In the genomic region with DNA sequence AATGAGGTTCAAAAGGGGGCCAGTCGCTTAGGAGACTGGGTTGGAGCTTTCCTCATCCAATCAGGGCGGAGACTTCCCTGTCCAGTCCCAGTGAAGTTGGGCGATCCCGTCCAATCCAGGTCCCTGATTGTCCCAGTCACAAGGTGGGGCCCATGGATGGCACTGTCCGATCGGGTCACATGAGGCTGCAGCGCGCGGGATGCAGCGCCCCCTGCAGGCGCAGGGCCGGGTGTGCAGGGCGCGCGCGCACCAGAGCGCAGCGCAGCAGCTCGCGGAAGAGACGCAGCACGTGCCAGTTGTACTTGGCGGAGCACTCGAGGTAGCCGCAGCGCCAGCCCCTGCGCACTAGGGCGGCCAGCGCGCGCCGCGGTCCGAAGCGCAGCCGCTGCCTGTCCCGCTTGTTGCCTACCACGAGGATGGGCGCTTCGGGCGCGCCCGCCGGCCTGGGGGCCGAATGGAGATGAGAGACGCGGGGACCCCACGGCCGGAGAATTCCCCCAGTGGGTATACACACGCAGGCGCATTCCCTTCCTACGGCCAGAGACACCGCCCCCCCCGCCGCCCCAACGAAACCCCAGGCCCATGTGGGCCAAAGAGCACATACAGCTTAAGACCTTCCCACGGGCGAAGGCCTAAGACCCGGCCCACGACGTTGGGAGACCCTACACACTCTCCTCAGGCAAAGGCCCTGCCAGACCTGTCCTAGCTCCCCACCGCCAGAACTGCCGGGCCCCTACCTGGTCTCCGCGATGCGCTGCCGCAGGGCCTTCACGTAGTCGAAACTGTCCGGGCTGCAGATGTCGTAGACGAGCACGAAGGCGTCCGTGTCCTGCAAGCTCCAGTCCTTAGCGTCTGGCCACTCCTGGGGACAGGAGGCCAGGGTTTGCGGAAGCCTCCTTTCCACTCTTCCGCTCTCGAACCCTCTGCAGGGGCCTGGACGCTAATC, we compare ENCODE assay signal across 8 cellular contexts. TPM values are rescaled to one million over a fixed set of nuclear protein-coding genes. Genes with fewer than 3 reads are reported as not detected.
DNase-seq lines count a peak whose midpoint lies in the region; ATAC-seq, FAIRE-seq and TF ChIP-seq lines count a peak whose summit lies in the region.

No MANE protein-coding gene starts in this region.

- ATAC-seq in WTC11 = peak; percentile 73

- CTCF ChIA-PET in WTC11 (lab: Charles Lee) = interaction anchor here (0.5 to 3.3 kb wide), 33 partner anchors 8 to 437 kb away, joined by 3 to 52 read pairs (median 4); partner anchors contain the start of genes AP1B1, EWSR1 and RHBDD3

- H3K27ac Mint-ChIP-seq in WTC11 = no peak overlapping the region
- no peak overlapping the region for H3K27ac Mint-ChIP-seq in progenitor cell of endocrine pancreas

- H3K4me1 Mint-ChIP-seq in WTC11 (peaks cover 17% of the 10 kb centered on the region), progenitor cell of endocrine pancreas (ENCODE audit: low read depth) (peaks cover 2% of the 10 kb centered on the region)

- peak; percentile 79 for DNase-seq in WTC11 (ENCODE audit: low spot score)
- peak; percentile 61 to 67 for DNase-seq in frontal cortex (ENCODE audit: low spot score in 2 of 2)
- no peak for DNase-seq in progenitor cell of endocrine pancreas (ENCODE audit: low spot score, unreplicated experiment)
- DNase-seq in ACHN = no peak
- DNase-seq in GM19240 (ENCODE audit: insufficient read length, low spot score) = no peak
- no peak for DNase-seq in NCI-H1694 treated with DMSO at 0.1 percent for 48 hours (lab: John Stamatoyannopoulos, UW)
- no peak for DNase-seq in cerebellar nuclear complex (lab: John Stamatoyannopoulos, UW)

- H3K4me3 Mint-ChIP-seq in WTC11 = peak overlapping the region; percentile 24; the same call in 1 of the 2 replicates
- H3K4me3 Mint-ChIP-seq in progenitor cell of endocrine pancreas (ENCODE audit: low read depth) = no peak overlapping the region

- H3K27me3 Mint-ChIP-seq in WTC11 (ENCODE audit: low read depth) (peaks cover 55% of the 10 kb centered on the region), progenitor cell of endocrine pancreas (peaks cover 45% of the 10 kb centered on the region)

- H3K9me3 Mint-ChIP-seq in WTC11 = peaks cover 3% of the 10 kb centered on the region; the same call in 1 of the 2 replicates
- no peaks in the 10 kb centered on the region for H3K9me3 Mint-ChIP-seq in progenitor cell of endocrine pancreas (ENCODE audit: low read depth)

- in situ Hi-C loops in ACHN (cut with HindIII; ENCODE audit: low pct_ligation_motif_present, low pct_unique_long_range_greater_than_20kb, low sequenced_read_pairs) = no loop called here

- H3K36me3 Mint-ChIP-seq in WTC11 (peaks cover 6% of the 10 kb centered on the region; the same call in 1 of the 2 replicates), progenitor cell of endocrine pancreas (ENCODE audit: insufficient read depth) (no peaks in the 10 kb centered on the region)

- TF ChIP-seq CTCF in GM12872 (IDR thresholded peaks at IDR 0.05; ENCODE audit: insufficient read depth, low read depth, low read length) (peak; percentile 77), WTC11 (IDR thresholded peaks at IDR 0.05) (peak; percentile 99), progenitor cell of endocrine pancreas (IDR thresholded peaks at IDR 0.05; ENCODE audit: unreplicated experiment) (peak; percentile 56)

- no peak for FAIRE-seq in frontal cortex (lab: Jason Lieb, UNC)

- POLR2A ChIA-PET in WTC11 (lab: Charles Lee) = no interaction called here

TF ChIP-seq in WTC11, 78 proteins besides CTCF, POLR2A, EP300 and RAD21 (continues in another document):
- TF ChIP-seq TEAD4 (CRISPR knock-in tag; IDR thresholded peaks at IDR 0.05) (peak; percentile 94), ZNF232 (CRISPR knock-in tag; IDR thresholded peaks at IDR 0.05) (peak; percentile 99), FOXJ3 (CRISPR knock-in tag; IDR thresholded peaks at IDR 0.05; ENCODE audit: borderline replicate concordance) (no peak), KAT7 (CRISPR knock-in tag; IDR thresholded peaks at IDR 0.05; ENCODE audit: borderline replicate concordance) (peak; percentile 80; the same call in 1 of the 2 replicates)
- TF ChIP-seq, protein P1, sequence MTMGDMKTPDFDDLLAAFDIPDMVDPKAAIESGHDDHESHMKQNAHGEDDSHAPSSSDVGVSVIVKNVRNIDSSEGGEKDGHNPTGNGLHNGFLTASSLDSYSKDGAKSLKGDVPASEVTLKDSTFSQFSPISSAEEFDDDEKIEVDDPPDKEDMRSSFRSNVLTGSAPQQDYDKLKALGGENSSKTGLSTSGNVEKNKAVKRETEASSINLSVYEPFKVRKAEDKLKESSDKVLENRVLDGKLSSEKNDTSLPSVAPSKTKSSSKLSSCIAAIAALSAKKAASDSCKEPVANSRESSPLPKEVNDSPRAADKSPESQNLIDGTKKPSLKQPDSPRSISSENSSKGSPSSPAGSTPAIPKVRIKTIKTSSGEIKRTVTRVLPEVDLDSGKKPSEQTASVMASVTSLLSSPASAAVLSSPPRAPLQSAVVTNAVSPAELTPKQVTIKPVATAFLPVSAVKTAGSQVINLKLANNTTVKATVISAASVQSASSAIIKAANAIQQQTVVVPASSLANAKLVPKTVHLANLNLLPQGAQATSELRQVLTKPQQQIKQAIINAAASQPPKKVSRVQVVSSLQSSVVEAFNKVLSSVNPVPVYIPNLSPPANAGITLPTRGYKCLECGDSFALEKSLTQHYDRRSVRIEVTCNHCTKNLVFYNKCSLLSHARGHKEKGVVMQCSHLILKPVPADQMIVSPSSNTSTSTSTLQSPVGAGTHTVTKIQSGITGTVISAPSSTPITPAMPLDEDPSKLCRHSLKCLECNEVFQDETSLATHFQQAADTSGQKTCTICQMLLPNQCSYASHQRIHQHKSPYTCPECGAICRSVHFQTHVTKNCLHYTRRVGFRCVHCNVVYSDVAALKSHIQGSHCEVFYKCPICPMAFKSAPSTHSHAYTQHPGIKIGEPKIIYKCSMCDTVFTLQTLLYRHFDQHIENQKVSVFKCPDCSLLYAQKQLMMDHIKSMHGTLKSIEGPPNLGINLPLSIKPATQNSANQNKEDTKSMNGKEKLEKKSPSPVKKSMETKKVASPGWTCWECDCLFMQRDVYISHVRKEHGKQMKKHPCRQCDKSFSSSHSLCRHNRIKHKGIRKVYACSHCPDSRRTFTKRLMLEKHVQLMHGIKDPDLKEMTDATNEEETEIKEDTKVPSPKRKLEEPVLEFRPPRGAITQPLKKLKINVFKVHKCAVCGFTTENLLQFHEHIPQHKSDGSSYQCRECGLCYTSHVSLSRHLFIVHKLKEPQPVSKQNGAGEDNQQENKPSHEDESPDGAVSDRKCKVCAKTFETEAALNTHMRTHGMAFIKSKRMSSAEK (CRISPR knock-in tag; IDR thresholded peaks at IDR 0.05; ENCODE audit: borderline replicate concordance) = peak; percentile 54; the same call in 1 of the 2 replicates
- TF ChIP-seq, protein P2, sequence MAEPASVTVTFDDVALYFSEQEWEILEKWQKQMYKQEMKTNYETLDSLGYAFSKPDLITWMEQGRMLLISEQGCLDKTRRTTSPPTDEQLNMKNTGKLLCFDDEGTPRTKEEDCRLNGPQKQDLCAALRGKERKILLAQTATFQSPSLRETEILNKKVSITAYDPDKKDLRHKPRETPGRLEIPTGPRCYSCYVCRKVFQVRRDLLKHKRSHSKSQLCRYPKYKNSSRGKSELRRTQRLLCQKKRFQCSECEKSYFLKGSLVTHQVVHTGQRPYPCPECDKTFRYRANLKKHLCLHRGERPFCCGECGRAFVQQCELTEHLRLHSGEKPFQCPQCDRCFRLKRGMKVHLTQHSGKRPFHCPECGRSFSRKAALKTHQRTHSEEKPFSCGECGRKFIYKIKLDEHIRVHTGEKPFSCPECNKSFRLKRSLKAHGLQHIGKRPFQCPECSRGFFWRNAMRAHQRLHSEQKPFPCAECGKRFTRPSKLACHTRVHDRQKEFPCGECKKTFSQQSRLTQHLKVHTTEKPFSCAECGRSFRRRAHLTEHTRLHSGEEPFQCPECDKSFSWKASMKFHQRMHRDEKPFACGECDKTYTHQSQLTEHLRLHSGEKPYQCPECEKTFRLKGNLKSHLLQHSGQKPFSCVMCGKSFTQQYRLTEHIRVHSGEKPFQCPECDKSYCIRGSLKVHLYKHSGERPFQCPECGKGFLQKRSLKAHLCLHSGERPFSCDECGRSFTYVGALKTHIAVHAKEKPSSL (CRISPR knock-in tag; conservative IDR thresholded peaks at IDR 0.05) = no peak
- TF ChIP-seq, protein P3, sequence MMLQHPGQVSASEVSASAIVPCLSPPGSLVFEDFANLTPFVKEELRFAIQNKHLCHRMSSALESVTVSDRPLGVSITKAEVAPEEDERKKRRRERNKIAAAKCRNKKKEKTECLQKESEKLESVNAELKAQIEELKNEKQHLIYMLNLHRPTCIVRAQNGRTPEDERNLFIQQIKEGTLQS (CRISPR knock-in tag; conservative IDR thresholded peaks at IDR 0.05) = peak; percentile 85

RNA-seq across cellular contexts. Expression of gene RASL10A, which starts 2.1 kb away (rescaled TPM):
- 1.1 to 1.6 TPM (median 1.6 TPM) in 3 replicates for total RNA-seq in WTC11 (2021)
- 2.0 TPM for total RNA-seq in frontal cortex
- total RNA-seq in progenitor cell of endocrine pancreas = 0.31 and 1.2 TPM in 2 replicates

RNA-seq across cellular contexts. Expression of gene GAS2L1, which starts 6.9 kb away (rescaled TPM):
- 15.3 to 19.9 TPM (median 15.6 TPM) in 3 replicates for total RNA-seq in WTC11 (2021)
- total RNA-seq in frontal cortex = 2.9 TPM
- total RNA-seq in progenitor cell of endocrine pancreas = 10.6 and 11.5 TPM in 2 replicates

RNA-seq across cellular contexts. Expression of gene EWSR1, which starts 45.3 kb away (rescaled TPM):
- total RNA-seq in WTC11 (2021) (377 to 400 TPM (median 384 TPM) in 3 replicates), frontal cortex (205 TPM), progenitor cell of endocrine pancreas (442 and 443 TPM in 2 replicates)

RNA-seq across cellular contexts. Expression of gene RHBDD3, which starts 45.6 kb away (rescaled TPM):
- 69.6 to 78.2 TPM (median 77.9 TPM) in 3 replicates for total RNA-seq in WTC11 (2021)
- 14.7 TPM for total RNA-seq in frontal cortex
- total RNA-seq in progenitor cell of endocrine pancreas = 65.1 and 66.4 TPM in 2 replicates

Comparison
In these comparisons a context has a peak if more than half of its experiments do, and no peak if none do; other contexts are left out.
1. DNase-seq: peak in WTC11 (single experiment) and frontal cortex (2 of 2); none in progenitor cell of endocrine pancreas (single experiment), ACHN (single experiment), GM19240 (single experiment), NCI-H1694 treated with DMSO at 0.1 percent for 48 hours (single experiment) and cerebellar nuclear complex (0 of 2).
2. Peak in every context shown above with its lines, with median percentiles within 50 percentile points of each other: CTCF ChIP-seq.